Comparison of ENCODE assay signal across 8 cellular contexts in genomic region chr20:58906894-58907293, GRCh38. TPM values are rescaled to one million over a fixed set of nuclear protein-coding genes. Genes with fewer than 3 reads are reported as not detected.
DNase-seq lines count a peak whose midpoint lies in the region; ATAC-seq and TF ChIP-seq lines count a peak whose summit lies in the region.

No MANE protein-coding gene starts in this region.

- H3K9me3 Mint-ChIP-seq in endothelial cell (ENCODE audit: unreplicated experiment): no peaks in the 10 kb centered on the region

- H3K4me3 Mint-ChIP-seq in endothelial cell (ENCODE audit: unreplicated experiment): peak overlapping the region; percentile 45

- peaks cover 62% of the 10 kb centered on the region for H3K4me1 Mint-ChIP-seq in endothelial cell (ENCODE audit: unreplicated experiment)

- H3K4me3 ChIP-seq in GM12875 (ENCODE audit: low read depth, low read length): peak overlapping the region; percentile 13

- peaks cover 4% of the 10 kb centered on the region for H3K27me3 Mint-ChIP-seq in endothelial cell (ENCODE audit: unreplicated experiment)

- peaks cover 68% of the 10 kb centered on the region for H3K36me3 Mint-ChIP-seq in endothelial cell (ENCODE audit: low read depth, unreplicated experiment)

- DNase-seq in RPMI7951 (ENCODE audit: low read depth): peak; percentile 78
- DNase-seq in endothelial cell (ENCODE audit: low spot score): no peak
- peak; percentile 88 for DNase-seq in renal cortical epithelial cell (ENCODE audit: low read depth)
- no peak for DNase-seq in ureter (ENCODE audit: low spot score)
- no peak for DNase-seq in NCI-H2029 treated with DMSO at 0.1 percent for 48 hours (lab: John Stamatoyannopoulos, UW)

- no peak for TF ChIP-seq CTCF in GM12875 (IDR thresholded peaks at IDR 0.05; ENCODE audit: borderline replicate concordance, insufficient read depth, low read depth, low read length)
- no peak for TF ChIP-seq CTCF in endothelial cell (IDR thresholded peaks at IDR 0.05; ENCODE audit: unreplicated experiment)

- H3K27ac Mint-ChIP-seq in endothelial cell (ENCODE audit: unreplicated experiment): peak overlapping the region; percentile 100

- ATAC-seq in GM19463 (IDR thresholded peaks at IDR 0.05; ENCODE audit: unreplicated experiment): no peak
- no peak for ATAC-seq in HG03025 (IDR thresholded peaks at IDR 0.05; ENCODE audit: low FRiP score, unreplicated experiment)

RNA-seq across cellular contexts. Expression of gene GNAS, which starts 54.4 kb away (rescaled TPM):
- total RNA-seq in RPMI7951 (2014; rRNA removed; shearing (Covaris generic)): 853 and 1,108 TPM in 2 replicates
- total RNA-seq in endothelial cell (ENCODE audit: unreplicated experiment) (1,989 TPM), renal cortical epithelial cell (297 and 1,165 TPM in 2 replicates), ureter (940 TPM)

RNA-seq across cellular contexts. Expression of gene GNAS-AS1, which starts 56.2 kb away (rescaled TPM):
- 1.1 TPM in 2 replicates for total RNA-seq in RPMI7951 (2014; rRNA removed; shearing (Covaris generic))
- total RNA-seq in endothelial cell (ENCODE audit: unreplicated experiment) (4.9 TPM), renal cortical epithelial cell (under 0.01 and 0.65 TPM in 2 replicates), ureter (2.4 TPM)

Comparison
In these comparisons a context has a peak if more than half of its experiments do, and no peak if none do; other contexts are left out.
1. DNase-seq: peak in RPMI7951 (single experiment) and renal cortical epithelial cell (single experiment); none in endothelial cell (single experiment), ureter (single experiment) and NCI-H2029 treated with DMSO at 0.1 percent for 48 hours (single experiment).